ENCODE assay signal across 15 cellular contexts in genomic region chr10:109835257-109835656, GRCh38.
DNase-seq lines count a peak whose midpoint lies in the region; ATAC-seq and TF ChIP-seq lines count a peak whose summit lies in the region.
"Had no signal": no experiment of that assay in that cellular context is flagged by ENCODE, and none has a peak within 500 bp of the region (broad histone marks: within the 10 kb centered on the region; RNA-seq: fewer than 3 reads in every experiment).

No MANE protein-coding gene starts in this region.

- peaks cover 4% of the 10 kb centered on the region for H3K9me3 ChIP-seq in left ventricle myocardium inferior (replicated peaks)
- H3K9me3 ChIP-seq in mesodermal cell (ENCODE audit: control insufficient read depth, low read length), result no peaks in the 10 kb centered on the region
- no peaks in the 10 kb centered on the region for H3K9me3 ChIP-seq in uterus

- H3K36me3 Mint-ChIP-seq in endothelial cell (ENCODE audit: low read depth, unreplicated experiment), result peaks cover 4% of the 10 kb centered on the region
- no peaks in the 10 kb centered on the region for H3K36me3 Mint-ChIP-seq in activated T-cell treated with anti-CD3 and anti-CD28 coated beads, Interleukin-2, amount 50 U/mL, for 24 hours (ENCODE audit: low read depth)

- intact Hi-C loops in left ventricle myocardium inferior (cut with micrococcal nuclease), result no loop called here
- intact Hi-C loops in left ventricle myocardium superior (cut with micrococcal nuclease), result no loop called here
- intact Hi-C loops in uterus (cut with DNase I; ENCODE audit: low total_unique reads), result no loop called here

- TF ChIP-seq POLR2A in uterus (IDR thresholded peaks at IDR 0.05), result no peak

- TF ChIP-seq CTCF in left ventricle myocardium inferior (IDR thresholded peaks at IDR 0.05; ENCODE audit: borderline replicate concordance), result no peak
- no peak for TF ChIP-seq CTCF in endothelial cell (IDR thresholded peaks at IDR 0.05; ENCODE audit: unreplicated experiment)
- no peak for TF ChIP-seq CTCF in uterus (IDR thresholded peaks at IDR 0.05)

- H3K27me3 ChIP-seq in left ventricle myocardium inferior (ENCODE audit: low read depth) (no peaks in the 10 kb centered on the region), uterus (no peaks in the 10 kb centered on the region)
- H3K27me3 ChIP-seq: BLaER1 treated with 17β-estradiol and CSF1 and Interleukin-3, amounts not matched to agents 10 nM and 100 nM had no signal

- H3K27ac ChIP-seq in left ventricle myocardium inferior (replicated peaks), result peak overlapping the region; percentile 64
- H3K27ac ChIP-seq in mesodermal cell (ENCODE audit: low read depth, low read length, severe bottlenecking), result peak overlapping the region; percentile 11
- peak overlapping the region; percentile 38 to 67 for H3K27ac ChIP-seq in uterus
- H3K27ac ChIP-seq: BLaER1 treated with 17β-estradiol and CSF1 and Interleukin-3, amounts not matched to agents 10 nM and 100 nM had no signal

- H3K9me3 Mint-ChIP-seq in endothelial cell (ENCODE audit: unreplicated experiment), result peaks cover 4% of the 10 kb centered on the region
- no peaks in the 10 kb centered on the region for H3K9me3 Mint-ChIP-seq in activated T-cell treated with anti-CD3 and anti-CD28 coated beads, Interleukin-2, amount 50 U/mL, for 24 hours

- H3K4me3 ChIP-seq in left ventricle myocardium inferior (no peak overlapping the region), mesodermal cell (ENCODE audit: extremely low read depth, insufficient read depth, low read length, poor library complexity, severe bottlenecking) (no peak overlapping the region), uterus (no peak overlapping the region)
- H3K4me3 ChIP-seq: BLaER1 treated with 17β-estradiol and CSF1 and Interleukin-3, amounts not matched to agents 10 nM and 100 nM; GM12878 had no signal

- H3K4me1 Mint-ChIP-seq in endothelial cell (ENCODE audit: unreplicated experiment), result peaks cover 44% of the 10 kb centered on the region
- H3K4me1 Mint-ChIP-seq in activated T-cell treated with anti-CD3 and anti-CD28 coated beads, Interleukin-2, amount 50 U/mL, for 24 hours (ENCODE audit: low read depth), result peaks cover 2% of the 10 kb centered on the region

- 100% methylated on average over 1 of the region's 1 CpG; no CpG with 5 or more reads in 1 of the 2 experiments for WGBS in mesodermal cell (ENCODE audit: insufficient coverage in 2 of 2), 2 experiments

- H3K36me3 ChIP-seq in left ventricle myocardium inferior (no peaks in the 10 kb centered on the region), mesodermal cell (ENCODE audit: control insufficient read depth, insufficient read depth, low read length) (no peaks in the 10 kb centered on the region), uterus (no peaks in the 10 kb centered on the region)
- H3K36me3 ChIP-seq: BLaER1 treated with 17β-estradiol and CSF1 and Interleukin-3, amounts not matched to agents 10 nM and 100 nM had no signal

- DNase-seq in left ventricle myocardium inferior (no peak), left ventricle myocardium superior (no peak), endothelial cell (ENCODE audit: low spot score) (no peak), uterus (peak in 1 of 2 donors; percentile 31)
- DNase-seq in activated T-cell treated with anti-CD3 and anti-CD28 coated beads, Interleukin-2, amount 50 U/mL, for 24 hours, result no peak
- DNase-seq: ACHN; CD4-positive, alpha-beta T cell; DMS79; GOT3; H9 had no signal

- ATAC-seq in left ventricle myocardium superior (no peak), HG02642 (IDR thresholded peaks at IDR 0.05; ENCODE audit: poor library complexity, unreplicated experiment) (no peak), HG03457 (IDR thresholded peaks at IDR 0.05; ENCODE audit: unreplicated experiment) (no peak)
- ATAC-seq: GM12878 had no signal

- peaks cover 1% of the 10 kb centered on the region for H3K27me3 Mint-ChIP-seq in endothelial cell (ENCODE audit: unreplicated experiment)
- H3K27me3 Mint-ChIP-seq in activated T-cell treated with anti-CD3 and anti-CD28 coated beads, Interleukin-2, amount 50 U/mL, for 24 hours, result no peaks in the 10 kb centered on the region

- H3K4me3 Mint-ChIP-seq in endothelial cell (ENCODE audit: unreplicated experiment), result no peak overlapping the region
- no peak overlapping the region for H3K4me3 Mint-ChIP-seq in activated T-cell treated with anti-CD3 and anti-CD28 coated beads, Interleukin-2, amount 50 U/mL, for 24 hours
- H3K4me3 Mint-ChIP-seq: CD4-positive, alpha-beta T cell; H9 had no signal

- H3K4me1 ChIP-seq in left ventricle myocardium inferior, result no peaks in the 10 kb centered on the region
- peaks cover 4% of the 10 kb centered on the region for H3K4me1 ChIP-seq in mesodermal cell (ENCODE audit: control insufficient read depth, insufficient read depth, low read length, poor library complexity, severe bottlenecking)
- H3K4me1 ChIP-seq in uterus, result peaks cover 0 to 8% of the 10 kb centered on the region in 2 donors
- H3K4me1 ChIP-seq: BLaER1 treated with 17β-estradiol and CSF1 and Interleukin-3, amounts not matched to agents 10 nM and 100 nM had no signal

- peak overlapping the region; percentile 95 for H3K27ac Mint-ChIP-seq in endothelial cell (ENCODE audit: unreplicated experiment)
- H3K27ac Mint-ChIP-seq in activated T-cell treated with anti-CD3 and anti-CD28 coated beads, Interleukin-2, amount 50 U/mL, for 24 hours, result no peak overlapping the region
- H3K27ac Mint-ChIP-seq: CD4-positive, alpha-beta T cell; H9 had no signal

Comparison
In these comparisons a context has a peak if more than half of its experiments do, and no peak if none do; other contexts are left out.
1. H3K27ac ChIP-seq: peak in every context shown above with its lines; median percentile 64 in left ventricle myocardium inferior; 52 in uterus; 11 in mesodermal cell.